12 cellular contexts compared by ENCODE assay signal in genomic region chr1:162213281-162213909, GRCh38.
DNase-seq lines count a peak whose midpoint lies in the region; ATAC-seq and TF ChIP-seq lines count a peak whose summit lies in the region.
"Had no signal": no experiment of that assay in that cellular context is flagged by ENCODE, and none has a peak within 500 bp of the region (broad histone marks: within the 10 kb centered on the region; RNA-seq: fewer than 3 reads in every experiment).

No MANE protein-coding gene starts in this region.

- H3K4me1 ChIP-seq in ascending aorta (peaks cover 0 to 31% of the 10 kb centered on the region in 2 donors), prostate gland (replicated peaks) (peaks cover 1% of the 10 kb centered on the region)

- DNase-seq in ELF-1 (ENCODE audit: low read depth, low spot score) (peak; percentile 43), ascending aorta (ENCODE audit: low spot score in 2 of 2) (peak in 1 of 2 donors; percentile 83), left ventricle myocardium superior (peak; percentile 69), prostate gland (ENCODE audit: low spot score) (peak; percentile 94), KBM-7 (no peak), NCI-H1694 treated with DMSO at 0.1 percent for 48 hours (lab: John Stamatoyannopoulos, UW) (no peak)
- DNase-seq: activated T-cell treated with anti-CD3 and anti-CD28 coated beads, Interleukin-2, amount 50 U/mL, for 72 hours; CD4-positive, CD25-positive, alpha-beta regulatory T cell; stimulated activated naive CD4-positive, alpha-beta T cell had no signal

- in situ Hi-C loops in KBM-7 (cut with MboI; ENCODE audit: low pct_unique_long_range_greater_than_20kb, low sequenced_read_pairs): no loop called here

- H3K9me3 ChIP-seq in ascending aorta (no peaks in the 10 kb centered on the region), prostate gland (no peaks in the 10 kb centered on the region)

- peak overlapping the region; percentile 30 to 55 for H3K27ac ChIP-seq in ascending aorta
- peak overlapping the region; percentile 53 to 60 for H3K27ac ChIP-seq in prostate gland
- H3K27ac ChIP-seq: epithelial cell of prostate had no signal

- H3K4me3 ChIP-seq in ascending aorta (no peak overlapping the region), prostate gland (no peak overlapping the region)

- no peaks in the 10 kb centered on the region for H3K27me3 ChIP-seq in ascending aorta
- no peaks in the 10 kb centered on the region for H3K27me3 ChIP-seq in prostate gland (replicated peaks; ENCODE audit: insufficient read depth)

- H3K36me3 ChIP-seq in ascending aorta: no peaks in the 10 kb centered on the region
- H3K36me3 ChIP-seq in prostate gland: no peaks in the 10 kb centered on the region

- ATAC-seq in left ventricle myocardium superior: peak; percentile 90
- no peak for ATAC-seq in GM21381 (IDR thresholded peaks at IDR 0.05; ENCODE audit: unreplicated experiment)
- no peak for ATAC-seq in GM18502 (IDR thresholded peaks at IDR 0.05; ENCODE audit: poor library complexity, unreplicated experiment)
- ATAC-seq: activated T-cell treated with anti-CD3 and anti-CD28 coated beads, Interleukin-2, amount 50 U/mL, for 72 hours had no signal

- intact Hi-C loops in ascending aorta (cut with DNase I): loop anchor here (5.0 kb wide), 1 partner anchor 141 kb away; no protein-coding TSS in a partner anchor
- intact Hi-C loops in left ventricle myocardium superior (cut with micrococcal nuclease): no loop called here
- intact Hi-C loops in prostate gland (cut with DNase I): loop anchor here (10.0 kb wide), 1 partner anchor 181 kb away; no protein-coding TSS in a partner anchor

- 7% methylated on average over 7 of the region's 7 CpGs for WGBS in prostate gland

- TF ChIP-seq CTCF in ascending aorta (IDR thresholded peaks at IDR 0.05) (no peak), prostate gland (IDR thresholded peaks at IDR 0.05) (no peak)

- TF ChIP-seq POLR2A in prostate gland (IDR thresholded peaks at IDR 0.05): no peak

Comparison
In these comparisons a context has a peak if more than half of its experiments do, and no peak if none do; other contexts are left out.
1. DNase-seq: peak in ELF-1 (single experiment), left ventricle myocardium superior (single experiment) and prostate gland (single experiment); none in KBM-7 (single experiment) and NCI-H1694 treated with DMSO at 0.1 percent for 48 hours (single experiment).